In genomic region chr7:149839933-149840332, GRCh38 we compare ENCODE assay signal across 17 cellular contexts. TPM values are rescaled to one million over a fixed set of nuclear protein-coding genes. Genes with fewer than 3 reads are reported as not detected.
A peak's percentile ranks its signal among the peaks of the same experiment; 100 is the strongest.
DNase-seq lines count a peak whose midpoint lies in the region; ATAC-seq and TF ChIP-seq lines count a peak whose summit lies in the region.
"Had no signal": no experiment of that assay in that cellular context is flagged by ENCODE, and none has a peak within 500 bp of the region (broad histone marks: within the 10 kb centered on the region; RNA-seq: fewer than 3 reads in every experiment).

No MANE protein-coding gene starts in this region.

- peaks cover 26% of the 10 kb centered on the region for H3K4me1 Mint-ChIP-seq in activated CD4-positive, alpha-beta memory T cell treated with anti-CD3 and anti-CD28 coated beads, Interleukin-2, amount 10 ng/mL, durations not matched to agents 7 days and 5 days
- H3K4me1 Mint-ChIP-seq in activated CD4-positive, alpha-beta memory T cell treated with anti-CD3 and anti-CD28 coated beads for 36 hours (ENCODE audit: low read depth): peaks cover 35% of the 10 kb centered on the region
- H3K4me1 Mint-ChIP-seq in HFFc6 (ENCODE audit: low read depth) (peaks cover 17% of the 10 kb centered on the region), neural progenitor cell (peaks cover 16% of the 10 kb centered on the region)

- peaks cover 7% of the 10 kb centered on the region for H3K27me3 Mint-ChIP-seq in activated CD4-positive, alpha-beta memory T cell treated with anti-CD3 and anti-CD28 coated beads, Interleukin-2, amount 10 ng/mL, durations not matched to agents 7 days and 5 days
- no peaks in the 10 kb centered on the region for H3K27me3 Mint-ChIP-seq in activated CD4-positive, alpha-beta memory T cell treated with anti-CD3 and anti-CD28 coated beads for 36 hours
- H3K27me3 Mint-ChIP-seq in HFFc6 (ENCODE audit: insufficient read depth): peaks cover 1% of the 10 kb centered on the region
- peaks cover 4% of the 10 kb centered on the region for H3K27me3 Mint-ChIP-seq in neural progenitor cell (ENCODE audit: insufficient read depth, low read depth)

- dilution Hi-C loops in mammary epithelial cell (cut with HindIII; ENCODE audit: low sequenced_read_pairs): no loop called here

- H3K4me3 Mint-ChIP-seq in activated CD4-positive, alpha-beta memory T cell treated with anti-CD3 and anti-CD28 coated beads, Interleukin-2, amount 10 ng/mL, durations not matched to agents 7 days and 5 days: peak overlapping the region; percentile 86
- H3K4me3 Mint-ChIP-seq in activated CD4-positive, alpha-beta memory T cell treated with anti-CD3 and anti-CD28 coated beads for 36 hours: no peak overlapping the region
- peak overlapping the region; percentile 94; the same call in 1 of the 2 replicates for H3K4me3 Mint-ChIP-seq in HFFc6
- peak overlapping the region; percentile 89 for H3K4me3 Mint-ChIP-seq in neural progenitor cell

- H2AFZ ChIP-seq in mammary epithelial cell (ENCODE audit: low read depth, low read length) (no peak overlapping the region), neural progenitor cell (replicated peaks) (no peak overlapping the region)

- CTCF ChIA-PET in activated CD4-positive, alpha-beta memory T cell treated with anti-CD3 and anti-CD28 coated beads, Interleukin-2, amount 10 ng/mL, durations not matched to agents 7 days and 5 days (lab: Charles Lee): interaction anchor here (0.9 to 2.8 kb wide), 7 partner anchors 9 to 43 kb away, joined by 3 to 13 read pairs (median 6); no protein-coding TSS in a partner anchor
- CTCF ChIA-PET in activated CD4-positive, alpha-beta memory T cell treated with anti-CD3 and anti-CD28 coated beads for 36 hours (lab: Charles Lee): interaction anchor here (1.1 to 2.5 kb wide), 5 partner anchors 22 to 98 kb away, joined by 4 to 11 read pairs (median 5); no protein-coding TSS in a partner anchor
- CTCF ChIA-PET in mammary epithelial cell (lab: Charles Lee; ENCODE audit: low non-redundant PET): interaction anchor here (0.6 to 0.7 kb wide), 2 partner anchors 19 to 1123 kb away, joined by 3 to 10 read pairs; no protein-coding TSS in a partner anchor

- 96% methylated on average over 5 of the region's 5 CpGs for WGBS in mammary epithelial cell (ENCODE audit: low coverage, missing lambda C conversion rate)
- WGBS in lower leg skin, 2 donors: 87 to 97% methylated on average over 5 of the region's 5 CpGs

- no peak overlapping the region for H3K27ac Mint-ChIP-seq in activated CD4-positive, alpha-beta memory T cell treated with anti-CD3 and anti-CD28 coated beads, Interleukin-2, amount 10 ng/mL, durations not matched to agents 7 days and 5 days
- H3K27ac Mint-ChIP-seq in activated CD4-positive, alpha-beta memory T cell treated with anti-CD3 and anti-CD28 coated beads for 36 hours: no peak overlapping the region
- no peak overlapping the region for H3K27ac Mint-ChIP-seq in HFFc6
- H3K27ac Mint-ChIP-seq in neural progenitor cell: no peak overlapping the region

- POLR2A ChIA-PET in activated CD4-positive, alpha-beta memory T cell treated with anti-CD3 and anti-CD28 coated beads, Interleukin-2, amount 10 ng/mL, durations not matched to agents 7 days and 5 days (lab: Charles Lee): interaction anchor here (1.0 to 3.3 kb wide), 7 partner anchors 9 to 42 kb away, joined by 3 to 49 read pairs (median 8); no protein-coding TSS in a partner anchor
- POLR2A ChIA-PET in activated CD4-positive, alpha-beta memory T cell treated with anti-CD3 and anti-CD28 coated beads for 36 hours (lab: Charles Lee): interaction anchor here (0.9 to 2.1 kb wide), 3 partner anchors 22 to 32 kb away, joined by 3 to 11 read pairs (median 4); no protein-coding TSS in a partner anchor

- peaks cover 7% of the 10 kb centered on the region for H3K36me3 Mint-ChIP-seq in activated CD4-positive, alpha-beta memory T cell treated with anti-CD3 and anti-CD28 coated beads, Interleukin-2, amount 10 ng/mL, durations not matched to agents 7 days and 5 days (ENCODE audit: low read depth)
- peaks cover 1% of the 10 kb centered on the region for H3K36me3 Mint-ChIP-seq in activated CD4-positive, alpha-beta memory T cell treated with anti-CD3 and anti-CD28 coated beads for 36 hours
- peaks cover 5% of the 10 kb centered on the region; the same call in 1 of the 2 replicates for H3K36me3 Mint-ChIP-seq in HFFc6 (ENCODE audit: low read depth)
- no peaks in the 10 kb centered on the region for H3K36me3 Mint-ChIP-seq in neural progenitor cell

- H3K9me3 ChIP-seq in mammary epithelial cell (replicated peaks; ENCODE audit: insufficient read depth, low read length) (no peaks in the 10 kb centered on the region), neural progenitor cell (ENCODE audit: low read depth) (no peaks in the 10 kb centered on the region)
- H3K9me3 ChIP-seq: colonic mucosa, esophagus muscularis mucosa, upper lobe of left lung had no signal

- in situ Hi-C loops in mammary epithelial cell (cut with MboI; ENCODE audit: low sequenced_read_pairs in 2 of 2): no loop called here

- H3K4me1 ChIP-seq in mammary epithelial cell (ENCODE audit: insufficient read depth, low read length): peaks cover 10% of the 10 kb centered on the region
- H3K4me1 ChIP-seq in neural progenitor cell: no peaks in the 10 kb centered on the region

- no peaks in the 10 kb centered on the region for H3K27me3 ChIP-seq in mammary epithelial cell (ENCODE audit: insufficient read depth, low read length)
- H3K27me3 ChIP-seq in neural progenitor cell: peaks cover 64% of the 10 kb centered on the region
- H3K27me3 ChIP-seq: colonic mucosa, esophagus muscularis mucosa, upper lobe of left lung had no signal

- H3K9me3 Mint-ChIP-seq in activated CD4-positive, alpha-beta memory T cell treated with anti-CD3 and anti-CD28 coated beads, Interleukin-2, amount 10 ng/mL, durations not matched to agents 7 days and 5 days: no peaks in the 10 kb centered on the region
- H3K9me3 Mint-ChIP-seq in activated CD4-positive, alpha-beta memory T cell treated with anti-CD3 and anti-CD28 coated beads for 36 hours: no peaks in the 10 kb centered on the region
- H3K9me3 Mint-ChIP-seq in HFFc6 (no peaks in the 10 kb centered on the region), neural progenitor cell (no peaks in the 10 kb centered on the region)

- H4K20me1 ChIP-seq in mammary epithelial cell (ENCODE audit: insufficient read depth, low read length) (no peaks in the 10 kb centered on the region), neural progenitor cell (ENCODE audit: low read depth) (peaks cover 13% of the 10 kb centered on the region)

- H3F3A ChIP-seq in neural progenitor cell (ENCODE audit: low read depth): peaks cover 10% of the 10 kb centered on the region

- ATAC-seq in GM18870 (IDR thresholded peaks at IDR 0.05; ENCODE audit: unreplicated experiment): no peak

- H3K27ac ChIP-seq in mammary epithelial cell (ENCODE audit: insufficient read depth, low read depth, low read length) (no peak overlapping the region), neural progenitor cell (no peak overlapping the region)
- H3K27ac ChIP-seq: colonic mucosa, GM23248, upper lobe of left lung had no signal

- H3K36me3 ChIP-seq in mammary epithelial cell (ENCODE audit: insufficient read depth, low read length) (no peaks in the 10 kb centered on the region), neural progenitor cell (no peaks in the 10 kb centered on the region)
- H3K36me3 ChIP-seq: colonic mucosa, upper lobe of left lung had no signal

- H3K4me3 ChIP-seq in mammary epithelial cell (replicated peaks in 1 of 3; ENCODE audit: insufficient read depth in 1 of 3, low read depth in 2 of 3, low read length in 3 of 3) (no peak overlapping the region), neural progenitor cell (no peak overlapping the region), lower leg skin (ENCODE audit: low read depth, poor library complexity, severe bottlenecking) (no peak overlapping the region)
- H3K4me3 ChIP-seq: colonic mucosa had no signal

- TF ChIP-seq POLR2A in erythroblast (IDR thresholded peaks at IDR 0.05; ENCODE audit: low read length): no peak
- TF ChIP-seq POLR2A in lower leg skin (IDR thresholded peaks at IDR 0.05): no peak

- H3K79me2 ChIP-seq in mammary epithelial cell (ENCODE audit: insufficient read depth, low read length): peaks cover 13% of the 10 kb centered on the region
- H3K79me2 ChIP-seq in neural progenitor cell (ENCODE audit: low read depth): no peaks in the 10 kb centered on the region

- TF ChIP-seq CTCF in HFFc6 (IDR thresholded peaks at IDR 0.05): no peak
- TF ChIP-seq CTCF in mammary epithelial cell (conservative IDR thresholded peaks at IDR 0.05 in 1 of 2, IDR thresholded peaks at IDR 0.05 in 1 of 2; ENCODE audit: extremely low read depth in 1 of 2, insufficient read depth in 1 of 2, low read depth in 1 of 2, low read length in 2 of 2): no peak
- no peak for TF ChIP-seq CTCF in neural progenitor cell (IDR thresholded peaks at IDR 0.05)
- TF ChIP-seq CTCF in lower leg skin (IDR thresholded peaks at IDR 0.05): no peak

- no TSS peak for BruUV-seq in mammary epithelial cell (replicated peaks; lab: Mats Ljungman, UMichigan)

- intact Hi-C loops in activated CD4-positive, alpha-beta memory T cell treated with anti-CD3 and anti-CD28 coated beads for 36 hours (cut with micrococcal nuclease): loop anchor here (5.0 to 10.0 kb wide), 2 partner anchors 68 to 1385 kb away; partner anchors contain the start of genes ABCF2 and ZNF467
- intact Hi-C loops in mammary epithelial cell (cut with micrococcal nuclease): loop anchor here (2.0 kb wide), 1 partner anchor 33 kb away; the partner anchor contains the start of gene ATP6V0E2
- intact Hi-C loops in lower leg skin (cut with DNase I; ENCODE audit: low total_unique reads): no loop called here

- no peak overlapping the region for H3K9ac ChIP-seq in mammary epithelial cell (ENCODE audit: insufficient read depth, low read length)
- no peak overlapping the region for H3K9ac ChIP-seq in neural progenitor cell

- H3K4me2 ChIP-seq in mammary epithelial cell (ENCODE audit: insufficient read depth, low read depth, low read length): peak overlapping the region; percentile 86
- H3K4me2 ChIP-seq in neural progenitor cell: no peak overlapping the region

- no peak for DNase-seq in activated CD4-positive, alpha-beta memory T cell treated with anti-CD3 and anti-CD28 coated beads, Interleukin-2, amount 10 ng/mL, durations not matched to agents 7 days and 5 days
- no peak for DNase-seq in activated CD4-positive, alpha-beta memory T cell treated with anti-CD3 and anti-CD28 coated beads for 36 hours
- DNase-seq in HFFc6 (no peak), mammary epithelial cell (no peak), neural progenitor cell (ENCODE audit: low spot score) (no peak), erythroblast (lab: John Stamatoyannopoulos, UW) (no peak), lower leg skin (ENCODE audit: low spot score in 2 of 2) (no peak)
- DNase-seq: activated CD8-positive, alpha-beta memory T cell treated with anti-CD3 and anti-CD28 coated beads for 24 hours; amygdala; colonic mucosa; GM23248; NCI-H1048; NCI-H2171; retina; upper lobe of left lung had no signal

RNA-seq across cellular contexts. Expression of gene ZNF862, which starts 1.8 kb away (rescaled TPM):
- total RNA-seq in activated CD4-positive, alpha-beta memory T cell treated with anti-CD3 and anti-CD28 coated beads, Interleukin-2, amount 10 ng/mL, durations not matched to agents 7 days and 5 days: 10 to 100 TPM; 31.4 to 32.5 TPM
- total RNA-seq in activated CD4-positive, alpha-beta memory T cell treated with anti-CD3 and anti-CD28 coated beads for 36 hours: 10 to 100 TPM; 18.1 to 21.4 TPM
- total RNA-seq in HFFc6 (2021; fragmentation: NEBNext Ultra II Directional; extraction: Animal tissue kit (Norgen Biotek cat#: 25700)): 1 to 10 TPM; 5.2 to 8.2 (median 6.9) TPM
- 10 to 100 TPM in 1 of 2 donors, 1 to 10 TPM in 1; 9.7 to 10.5 TPM for total RNA-seq in mammary epithelial cell
- 4.6 TPM for polyA plus RNA-seq in mammary epithelial cell
- 1.2 TPM for polyA minus RNA-seq in mammary epithelial cell
- total RNA-seq in neural progenitor cell (ENCODE audit: low replicate concordance): 5.9 and 12.6 TPM in 2 replicates
- 10 to 100 TPM; 12.8 to 34.3 (median 22.3) TPM for total RNA-seq in lower leg skin

RNA-seq across cellular contexts. Expression of gene ATP6V0E2, which starts 33.8 kb away (rescaled TPM):
- total RNA-seq in activated CD4-positive, alpha-beta memory T cell treated with anti-CD3 and anti-CD28 coated beads, Interleukin-2, amount 10 ng/mL, durations not matched to agents 7 days and 5 days: 10 to 100 TPM; 48.8 to 52.3 TPM
- 10 to 100 TPM; 33.5 to 34.1 TPM for total RNA-seq in activated CD4-positive, alpha-beta memory T cell treated with anti-CD3 and anti-CD28 coated beads for 36 hours
- 10 to 100 TPM; 40.9 to 54.8 (median 48.0) TPM for total RNA-seq in HFFc6 (2021; fragmentation: NEBNext Ultra II Directional; extraction: Animal tissue kit (Norgen Biotek cat#: 25700))
- total RNA-seq in mammary epithelial cell: 10 to 100 TPM in 1 of 2 donors, 1 to 10 TPM in 1; 4.4 to 12.5 TPM
- polyA plus RNA-seq in mammary epithelial cell: 3.0 TPM
- 11.3 TPM for polyA minus RNA-seq in mammary epithelial cell
- total RNA-seq in neural progenitor cell (ENCODE audit: low replicate concordance): 14.6 and 45.2 TPM in 2 replicates
- 10 to 100 TPM in 3 of 4 donors, 1 to 10 TPM in 1; 9.3 to 33.6 (median 20.6) TPM for total RNA-seq in lower leg skin
